ENCODE assay signal across 33 cellular contexts in genomic region chr11:80533463-80533862, GRCh38.
"Had no signal": no experiment of that assay in that cellular context is flagged by ENCODE, and none has a peak within 500 bp of the region (broad histone marks: within the 10 kb centered on the region; RNA-seq: fewer than 3 reads in every experiment).

No MANE protein-coding gene starts in this region.

- H3K36me3 ChIP-seq: adrenal gland, brain microvascular endothelial cell, breast epithelium had no signal

- ATAC-seq: activated CD8-positive, alpha-beta T cell treated with anti-CD3 and anti-CD28 coated beads for 36 hours; activated naive CD4-positive, alpha-beta T cell treated with anti-CD3 and anti-CD28 coated beads, Interleukin-2, amount 50 U/mL, for 72 hours; activated T-cell treated with anti-CD3 and anti-CD28 coated beads, Interleukin-2, amount 50 U/mL, for 4 hours; activated T-cell treated with anti-CD3 and anti-CD28 coated beads, Interleukin-2, amount 50 U/mL, for 72 hours; activated T-helper 17 cell treated with anti-CD3 and anti-CD28 coated beads, Interleukin-2, amount 50 U/mL, for 72 hours; body of pancreas had no signal

- H3K4me3 ChIP-seq: adrenal gland, body of pancreas, breast epithelium had no signal

- H3K9me3 ChIP-seq: adrenal gland, breast epithelium had no signal

- H3K27ac ChIP-seq: adrenal gland, body of pancreas, brain microvascular endothelial cell, breast epithelium, VCaP had no signal

- H3K27me3 ChIP-seq: adrenal gland, body of pancreas, brain microvascular endothelial cell, breast epithelium had no signal

- FAIRE-seq: astrocyte, TTC549 had no signal

- H3K4me1 ChIP-seq: adrenal gland, body of pancreas, breast epithelium had no signal

- DNase-seq: activated B cell treated with CpG ODN at 0.5 μM for 24 hours; activated CD4-positive, alpha-beta memory T cell treated with anti-CD3 and anti-CD28 coated beads for 36 hours; activated CD4-positive, alpha-beta T cell treated with anti-CD3 and anti-CD28 coated beads for 4 hours; activated CD4-positive, alpha-beta T cell treated with anti-CD3 and anti-CD28 coated beads, Interleukin-2, amount 10 ng/mL, durations not matched to agents 24 days and 14 days; activated CD4-positive, alpha-beta T cell treated with anti-CD3 and anti-CD28 coated beads, Interleukin-2, amount 50 U/mL, for 1 hour; activated CD4-positive, alpha-beta T cell treated with anti-CD3 and anti-CD28 coated beads, Interleukin-2, amount 50 U/mL, for 4 hours; activated CD4-positive, CD25-positive, alpha-beta regulatory T cell treated with anti-CD3 and anti-CD28 coated beads, Interleukin-2, amount 50 U/mL, for 72 hours; activated CD8-positive, alpha-beta memory T cell treated with anti-CD3 and anti-CD28 coated beads, Interleukin-2, amount 50 U/mL, for 4 hours; activated CD8-positive, alpha-beta T cell treated with anti-CD3 and anti-CD28 coated beads for 36 hours; activated effector memory CD4-positive, alpha-beta T cell treated with anti-CD3 and anti-CD28 coated beads, Interleukin-2, amount 50 U/mL, for 16 hours; activated gamma-delta T cell treated with Interleukin-2 at 50 U/mL for 16 hours; activated naive CD4-positive, alpha-beta T cell; activated naive CD4-positive, alpha-beta T cell treated with anti-CD3 and anti-CD28 coated beads for 36 hours; activated naive CD4-positive, alpha-beta T cell treated with anti-CD3 and anti-CD28 coated beads, Interleukin-2, amount 50 U/mL, for 16 hours; activated naive CD8-positive, alpha-beta T cell treated with anti-CD3 and anti-CD28 coated beads for 36 hours; activated T-cell treated with anti-CD3 and anti-CD28 coated beads for 4 hours; activated T-cell treated with anti-CD3 and anti-CD28 coated beads, Interleukin-2, amount 50 U/mL, for 1 hour; activated T-cell treated with anti-CD3 and anti-CD28 coated beads, Interleukin-2, amount 50 U/mL, for 4 hours; activated T-cell treated with anti-CD3 and anti-CD28 coated beads, Interleukin-2, amount 50 U/mL, for 72 hours; adrenal gland; amniotic stem cell; body of pancreas; brain microvascular endothelial cell; central memory CD4-positive, alpha-beta T cell; T-helper 1 cell; T-helper 2 cell; T-helper 9 cell had no signal
